In genomic region chr1:206048582-206048981, GRCh38 we compare ENCODE assay signal across 15 cellular contexts. TPM values are rescaled to one million over a fixed set of nuclear protein-coding genes. Genes with fewer than 3 reads are reported as not detected.
DNase-seq lines count a peak whose midpoint lies in the region; ATAC-seq, FAIRE-seq and TF ChIP-seq lines count a peak whose summit lies in the region.
"Had no signal": no experiment of that assay in that cellular context is flagged by ENCODE, and none has a peak within 500 bp of the region (broad histone marks: within the 10 kb centered on the region; RNA-seq: fewer than 3 reads in every experiment).

No MANE protein-coding gene starts in this region.

- no peak for ATAC-seq in GM21576 (IDR thresholded peaks at IDR 0.05; ENCODE audit: unreplicated experiment)

- DNase-seq in GM18507 (ENCODE audit: extremely low spot score, insufficient read length, low read depth) (no peak), NOMO-1 treated with DMSO at 0.1 percent for 48 hours (lab: John Stamatoyannopoulos, UW; ENCODE audit: unreplicated experiment) (peak; percentile 94), neural progenitor cell (ENCODE audit: low spot score) (peak; percentile 22), progenitor cell of endocrine pancreas (ENCODE audit: low spot score, unreplicated experiment) (no peak), SHP77 (lab: John Stamatoyannopoulos, UW) (no peak)
- DNase-seq in activated T-helper 2 cell treated with anti-CD3 and anti-CD28 coated beads, Interferon-gamma antibody, Interleukin-2, Interleukin-4, amounts not matched to agents 10 μg/mL and 5 μg/mL and 100 μg/mL, durations not matched to agents 14 hours and 24 hours and 36 hours (ENCODE audit: low spot score), result no peak
- DNase-seq: GDM1; NCI-H2171 treated with DMSO at 0.1 percent for 48 hours; stimulated activated CD4-positive, alpha-beta T cell treated with anti-CD3 and anti-CD28 coated beads, Interleukin-4, amount 100 ng/mL, for 24 hours had no signal

- H4K20me1 ChIP-seq in neural progenitor cell (ENCODE audit: low read depth), result no peaks in the 10 kb centered on the region
- H4K20me1 ChIP-seq: BLaER1 had no signal

- no peaks in the 10 kb centered on the region for H3K9me3 ChIP-seq in duodenal mucosa (ENCODE audit: control insufficient read depth in 1 of 2, low read length in 2 of 2)
- peaks cover 6% of the 10 kb centered on the region for H3K9me3 ChIP-seq in neural progenitor cell (ENCODE audit: low read depth)
- H3K9me3 ChIP-seq: BLaER1, esophagus muscularis mucosa had no signal

- H3K4me1 ChIP-seq in duodenal mucosa (ENCODE audit: control insufficient read depth in 1 of 2, insufficient read depth in 2 of 2, low read length in 2 of 2), result peaks cover 13 to 23% of the 10 kb centered on the region in 2 donors
- peaks cover 4% of the 10 kb centered on the region for H3K4me1 ChIP-seq in neural progenitor cell
- H3K4me1 ChIP-seq: esophagus muscularis mucosa had no signal

- H3K9me3 Mint-ChIP-seq in neural progenitor cell (peaks cover 14% of the 10 kb centered on the region), progenitor cell of endocrine pancreas (ENCODE audit: low read depth) (peaks cover 4% of the 10 kb centered on the region)
- H3K9me3 Mint-ChIP-seq in activated T-helper 2 cell treated with anti-CD3 and anti-CD28 coated beads, Interferon-gamma antibody, Interleukin-2, Interleukin-4, amounts not matched to agents 10 μg/mL and 5 μg/mL and 100 μg/mL, durations not matched to agents 14 hours and 24 hours and 36 hours, result no peaks in the 10 kb centered on the region
- H3K9me3 Mint-ChIP-seq: stimulated activated naive CD8-positive, alpha-beta T cell treated with anti-CD3 and anti-CD28 coated beads, Interleukin-15, Interleukin-2, amounts not matched to agents 100 ng/mL and 50 ng/mL, for 24 hours had no signal

- H3K27ac Mint-ChIP-seq in neural progenitor cell (no peak overlapping the region), progenitor cell of endocrine pancreas (no peak overlapping the region)
- H3K27ac Mint-ChIP-seq in activated T-helper 2 cell treated with anti-CD3 and anti-CD28 coated beads, Interferon-gamma antibody, Interleukin-2, Interleukin-4, amounts not matched to agents 10 μg/mL and 5 μg/mL and 100 μg/mL, durations not matched to agents 14 hours and 24 hours and 36 hours, result no peak overlapping the region
- H3K27ac Mint-ChIP-seq: stimulated activated naive CD8-positive, alpha-beta T cell treated with anti-CD3 and anti-CD28 coated beads, Interleukin-15, Interleukin-2, amounts not matched to agents 100 ng/mL and 50 ng/mL, for 24 hours had no signal

- intact Hi-C loops in activated T-helper 2 cell treated with anti-CD3 and anti-CD28 coated beads, Interferon-gamma antibody, Interleukin-2, Interleukin-4, amounts not matched to agents 10 μg/mL and 5 μg/mL and 100 μg/mL, durations not matched to agents 14 hours and 24 hours and 36 hours (cut with micrococcal nuclease), result no loop called here

- no peaks in the 10 kb centered on the region for H3K27me3 ChIP-seq in duodenal mucosa (ENCODE audit: control insufficient read depth in 1 of 2, insufficient read depth in 2 of 2, low read length in 2 of 2)
- no peaks in the 10 kb centered on the region for H3K27me3 ChIP-seq in neural progenitor cell
- H3K27me3 ChIP-seq: BLaER1, esophagus muscularis mucosa had no signal

- H3K4me3 Mint-ChIP-seq in neural progenitor cell (no peak overlapping the region), progenitor cell of endocrine pancreas (ENCODE audit: low read depth) (no peak overlapping the region)
- no peak overlapping the region for H3K4me3 Mint-ChIP-seq in activated T-helper 2 cell treated with anti-CD3 and anti-CD28 coated beads, Interferon-gamma antibody, Interleukin-2, Interleukin-4, amounts not matched to agents 10 μg/mL and 5 μg/mL and 100 μg/mL, durations not matched to agents 14 hours and 24 hours and 36 hours (ENCODE audit: low read depth)
- H3K4me3 Mint-ChIP-seq: stimulated activated naive CD8-positive, alpha-beta T cell treated with anti-CD3 and anti-CD28 coated beads, Interleukin-15, Interleukin-2, amounts not matched to agents 100 ng/mL and 50 ng/mL, for 24 hours had no signal

- no peak overlapping the region for H3K4me2 ChIP-seq in neural progenitor cell
- H3K4me2 ChIP-seq: BLaER1 had no signal

- TF ChIP-seq CTCF in neural progenitor cell (IDR thresholded peaks at IDR 0.05) (no peak), progenitor cell of endocrine pancreas (IDR thresholded peaks at IDR 0.05; ENCODE audit: unreplicated experiment) (no peak)

- H3K4me1 Mint-ChIP-seq in neural progenitor cell (peaks cover 13% of the 10 kb centered on the region), progenitor cell of endocrine pancreas (ENCODE audit: low read depth) (peaks cover 7% of the 10 kb centered on the region)
- peaks cover 23% of the 10 kb centered on the region for H3K4me1 Mint-ChIP-seq in activated T-helper 2 cell treated with anti-CD3 and anti-CD28 coated beads, Interferon-gamma antibody, Interleukin-2, Interleukin-4, amounts not matched to agents 10 μg/mL and 5 μg/mL and 100 μg/mL, durations not matched to agents 14 hours and 24 hours and 36 hours (ENCODE audit: low read depth)

- peaks cover 3% of the 10 kb centered on the region for H3K36me3 Mint-ChIP-seq in neural progenitor cell
- no peaks in the 10 kb centered on the region for H3K36me3 Mint-ChIP-seq in progenitor cell of endocrine pancreas (ENCODE audit: insufficient read depth)
- H3K36me3 Mint-ChIP-seq in activated T-helper 2 cell treated with anti-CD3 and anti-CD28 coated beads, Interferon-gamma antibody, Interleukin-2, Interleukin-4, amounts not matched to agents 10 μg/mL and 5 μg/mL and 100 μg/mL, durations not matched to agents 14 hours and 24 hours and 36 hours (ENCODE audit: low read depth), result no peaks in the 10 kb centered on the region

- peaks cover 2% of the 10 kb centered on the region for H3K27me3 Mint-ChIP-seq in neural progenitor cell (ENCODE audit: insufficient read depth, low read depth)
- H3K27me3 Mint-ChIP-seq in progenitor cell of endocrine pancreas, result peaks cover 5% of the 10 kb centered on the region
- peaks cover 21% of the 10 kb centered on the region for H3K27me3 Mint-ChIP-seq in activated T-helper 2 cell treated with anti-CD3 and anti-CD28 coated beads, Interferon-gamma antibody, Interleukin-2, Interleukin-4, amounts not matched to agents 10 μg/mL and 5 μg/mL and 100 μg/mL, durations not matched to agents 14 hours and 24 hours and 36 hours (ENCODE audit: low read depth)

- no peaks in the 10 kb centered on the region for H3K36me3 ChIP-seq in duodenal mucosa (ENCODE audit: control insufficient read depth in 1 of 2, insufficient read depth in 2 of 2, low read length in 2 of 2)
- no peaks in the 10 kb centered on the region for H3K36me3 ChIP-seq in neural progenitor cell
- H3K36me3 ChIP-seq: BLaER1, esophagus muscularis mucosa had no signal

- H2AFZ ChIP-seq in neural progenitor cell (replicated peaks), result no peak overlapping the region

- no peaks in the 10 kb centered on the region for H3F3A ChIP-seq in neural progenitor cell (ENCODE audit: low read depth)

- peak; percentile 41 for FAIRE-seq in GM18507 (lab: Jason Lieb, UNC)

- H3K4me3 ChIP-seq in duodenal mucosa (ENCODE audit: low read depth in 1 of 2, low read length in 2 of 2), result peak overlapping the region; percentile 33 to 48
- no peak overlapping the region for H3K4me3 ChIP-seq in neural progenitor cell
- H3K4me3 ChIP-seq: BLaER1, esophagus muscularis mucosa had no signal

- no peaks in the 10 kb centered on the region for H3K79me2 ChIP-seq in neural progenitor cell (ENCODE audit: low read depth)

- no peak overlapping the region for H3K27ac ChIP-seq in duodenal mucosa (ENCODE audit: low read depth, low read length)
- no peak overlapping the region for H3K27ac ChIP-seq in neural progenitor cell
- H3K27ac ChIP-seq: BLaER1, esophagus muscularis mucosa had no signal

- H3K9ac ChIP-seq in duodenal mucosa (ENCODE audit: low read depth in 1 of 2, low read length in 2 of 2), result peak overlapping the region in 1 of 2 donors; percentile 10
- H3K9ac ChIP-seq in neural progenitor cell, result no peak overlapping the region
- H3K9ac ChIP-seq: BLaER1 had no signal

RNA-seq across cellular contexts. Expression of gene RHEX, which starts 4.4 kb away (rescaled TPM):
- not detected in 2 replicates for total RNA-seq in neural progenitor cell (ENCODE audit: low replicate concordance)
- total RNA-seq in progenitor cell of endocrine pancreas, result not detected in 2 replicates
- not detected in 2 replicates for total RNA-seq in activated T-helper 2 cell treated with anti-CD3 and anti-CD28 coated beads, Interferon-gamma antibody, Interleukin-2, Interleukin-4, amounts not matched to agents 10 μg/mL and 5 μg/mL and 100 μg/mL, durations not matched to agents 14 hours and 24 hours and 36 hours
- total RNA-seq: chondrocyte had no signal

RNA-seq across cellular contexts. Expression of gene CTSE, which starts 24.9 kb away (rescaled TPM):
- not detected in 2 replicates for total RNA-seq in neural progenitor cell (ENCODE audit: low replicate concordance)
- 5.6 and 8.4 TPM in 2 replicates for total RNA-seq in progenitor cell of endocrine pancreas
- not detected in 2 replicates for total RNA-seq in activated T-helper 2 cell treated with anti-CD3 and anti-CD28 coated beads, Interferon-gamma antibody, Interleukin-2, Interleukin-4, amounts not matched to agents 10 μg/mL and 5 μg/mL and 100 μg/mL, durations not matched to agents 14 hours and 24 hours and 36 hours
- total RNA-seq: chondrocyte had no signal

RNA-seq across cellular contexts. Expression of gene RAB7B, which starts 45.4 kb away (rescaled TPM):
- total RNA-seq in neural progenitor cell (ENCODE audit: low replicate concordance), result 0.22 TPM in 1 of 2 replicates, not detected in the other
- total RNA-seq in progenitor cell of endocrine pancreas, result 0.13 TPM in 1 of 2 replicates, not detected in the other
- not detected in 2 replicates for total RNA-seq in activated T-helper 2 cell treated with anti-CD3 and anti-CD28 coated beads, Interferon-gamma antibody, Interleukin-2, Interleukin-4, amounts not matched to agents 10 μg/mL and 5 μg/mL and 100 μg/mL, durations not matched to agents 14 hours and 24 hours and 36 hours

Comparison
In these comparisons a context has a peak if more than half of its experiments do, and no peak if none do; other contexts are left out.
1. DNase-seq: peak in NOMO-1 treated with DMSO at 0.1 percent for 48 hours (single experiment) and neural progenitor cell (single experiment); none in GM18507 (single experiment), progenitor cell of endocrine pancreas (single experiment), activated T-helper 2 cell treated with anti-CD3 and anti-CD28 coated beads, Interferon-gamma antibody, Interleukin-2, Interleukin-4, amounts not matched to agents 10 μg/mL and 5 μg/mL and 100 μg/mL, durations not matched to agents 14 hours and 24 hours and 36 hours (single experiment) and SHP77 (0 of 2).